In genomic region chr2:239401450-239402227, GRCh38 we compare ENCODE assay signal across 8 cellular contexts. TPM values are rescaled to one million over a fixed set of nuclear protein-coding genes. Genes with fewer than 3 reads are reported as not detected.
DNase-seq lines count a peak whose midpoint lies in the region; ATAC-seq lines count a peak whose summit lies in the region.

No MANE protein-coding gene starts in this region.

- H3K27me3 ChIP-seq in mononuclear cell (ENCODE audit: insufficient read depth, low read length), result no peaks in the 10 kb centered on the region

- peak; percentile 86 for DNase-seq in DMS 273 treated with DMSO at 0.1 percent for 48 hours (lab: John Stamatoyannopoulos, UW)
- peak; percentile 45 to 97 (median 86) for DNase-seq in HUDEP-2 (lab: John Stamatoyannopoulos, UW; ENCODE audit: unreplicated experiment in 76 of 76)
- DNase-seq in NOMO-1 treated with DMSO at 0.1 percent for 48 hours (lab: John Stamatoyannopoulos, UW; ENCODE audit: unreplicated experiment), result peak; percentile 87
- DNase-seq in activated CD8-positive, alpha-beta memory T cell treated with anti-CD3 and anti-CD28 coated beads, Interleukin-2, amount 50 U/mL, for 24 hours (ENCODE audit: extremely low read depth), result peak; percentile 74
- DNase-seq in epidermal melanocyte (ENCODE audit: insufficient read length, low spot score), result peak; percentile 98
- peak; percentile 82 to 89 for DNase-seq in stimulated activated CD8-positive, alpha-beta memory T cell treated with anti-CD3 and anti-CD28 coated beads, Interleukin-2, amount 100 ng/mL, for 1 hour (ENCODE audit: low read depth in 2 of 2)

- peaks cover 26% of the 10 kb centered on the region for H3K4me1 ChIP-seq in mononuclear cell (ENCODE audit: insufficient read depth, low read length)

- peak; percentile 56 for ATAC-seq in GM21423 (IDR thresholded peaks at IDR 0.05; ENCODE audit: unreplicated experiment)

- H3K9me3 ChIP-seq in mononuclear cell (ENCODE audit: low read depth, low read length), result no peaks in the 10 kb centered on the region

- H3K4me3 ChIP-seq in mononuclear cell (ENCODE audit: low read length), result peak overlapping the region; percentile 79

RNA-seq across cellular contexts. Expression of gene HDAC4, which starts 0.8 kb away (rescaled TPM):
- 27.7 TPM for total RNA-seq in mononuclear cell

Comparison
In these comparisons a context has a peak if more than half of its experiments do, and no peak if none do; other contexts are left out.
1. Peak in every context shown above with its lines: DNase-seq, ATAC-seq and H3K4me3 ChIP-seq.